Comparison of ENCODE assay signal across 12 cellular contexts in genomic region chr5:68279960-68280359, GRCh38.
DNase-seq lines count a peak whose midpoint lies in the region; ATAC-seq and TF ChIP-seq lines count a peak whose summit lies in the region.
"Had no signal": no experiment of that assay in that cellular context is flagged by ENCODE, and none has a peak within 500 bp of the region (broad histone marks: within the 10 kb centered on the region; RNA-seq: fewer than 3 reads in every experiment).

No MANE protein-coding gene starts in this region.

- peaks cover 76% of the 10 kb centered on the region for H3K79me2 ChIP-seq in Loucy (ENCODE audit: insufficient read depth, low read length)

- peaks cover 96% of the 10 kb centered on the region for H3K36me3 ChIP-seq in Loucy (ENCODE audit: insufficient read depth, low read length)

- peak overlapping the region; percentile 90 to 98 (median 95) for H3K27ac Mint-ChIP-seq in naive thymus-derived CD8-positive, alpha-beta T cell

- peaks cover 0 to 68% (median 43%) of the 10 kb centered on the region in 3 donors for H3K36me3 Mint-ChIP-seq in naive thymus-derived CD8-positive, alpha-beta T cell

- H3K4me3 Mint-ChIP-seq in naive thymus-derived CD8-positive, alpha-beta T cell, result peak overlapping the region; percentile 78 to 96 (median 90)
- H3K4me3 Mint-ChIP-seq: stimulated activated naive B cell treated with anti-CD40 and anti-IgM and Interleukin-4, amounts not matched to agents 10 μg/mL and 1 μg/mL and 100 μg/mL, for 72 hours had no signal

- peaks cover 38 to 93% (median 84%) of the 10 kb centered on the region in 4 donors for H3K4me1 Mint-ChIP-seq in naive thymus-derived CD8-positive, alpha-beta T cell

- H3K9me3 ChIP-seq in Loucy (ENCODE audit: insufficient read depth, low read depth, low read length), result no peaks in the 10 kb centered on the region
- H3K9me3 ChIP-seq: heart right ventricle had no signal

- no peak overlapping the region for H2AFZ ChIP-seq in Loucy (ENCODE audit: low read length)

- peaks cover 18% of the 10 kb centered on the region for H3F3A ChIP-seq in Loucy (ENCODE audit: low read depth)

- peaks cover 8% of the 10 kb centered on the region for H4K20me1 ChIP-seq in Loucy (ENCODE audit: insufficient read depth, low read length, poor library complexity, severe bottlenecking)

- no peaks in the 10 kb centered on the region for H3K27me3 ChIP-seq in Loucy (ENCODE audit: insufficient read depth, low read length, poor library complexity, severe bottlenecking)
- H3K27me3 ChIP-seq: heart right ventricle had no signal

- peak overlapping the region; percentile 75 for H3K4me2 ChIP-seq in Loucy (ENCODE audit: low read depth, low read length, poor library complexity, severe bottlenecking)

- ATAC-seq in GM18867 (IDR thresholded peaks at IDR 0.05; ENCODE audit: unreplicated experiment) (peak; percentile 69), HG02938 (IDR thresholded peaks at IDR 0.05; ENCODE audit: unreplicated experiment) (no peak), GM21825 (IDR thresholded peaks at IDR 0.05; ENCODE audit: unreplicated experiment) (no peak)
- ATAC-seq in naive thymus-derived CD8-positive, alpha-beta T cell, result peak; percentile 97 to 98
- ATAC-seq: stimulated activated naive B cell treated with anti-CD40 and anti-IgM and Interleukin-4, amounts not matched to agents 10 μg/mL and 1 μg/mL and 100 μg/mL, for 72 hours had no signal

- POLR2A ChIA-PET in naive thymus-derived CD8-positive, alpha-beta T cell (lab: Charles Lee), result interaction anchor here (0.5 to 2.0 kb wide), 8 partner anchors 8 to 1114 kb away, joined by 3 to 35 read pairs (median 4); partner anchors contain the start of gene PIK3R1

- DNase-seq in activated effector memory CD4-positive, alpha-beta T cell treated with anti-CD3 and anti-CD28 coated beads, Interleukin-2, amount 50 U/mL, for 16 hours, result peak; percentile 76
- peak in 9 of 10 donors; percentile 26 to 83 (median 58) for DNase-seq in naive thymus-derived CD8-positive, alpha-beta T cell
- DNase-seq in SW 1271 (lab: John Stamatoyannopoulos, UW), result no peak
- DNase-seq in dermis blood vessel endothelial cell, result no peak
- DNase-seq: heart right ventricle; NCI-H1417 treated with DMSO at 0.1 percent for 48 hours; NCI-H526 treated with DMSO at 0.1 percent for 48 hours; stimulated activated naive B cell treated with anti-CD40 and anti-IgM and Interleukin-4, amounts not matched to agents 10 μg/mL and 1 μg/mL and 100 μg/mL, for 72 hours had no signal

- peak overlapping the region; percentile 61 for H3K4me3 ChIP-seq in Loucy (ENCODE audit: low read length, poor library complexity, severe bottlenecking)

- no peaks in the 10 kb centered on the region for H3K27me3 Mint-ChIP-seq in naive thymus-derived CD8-positive, alpha-beta T cell
- H3K27me3 Mint-ChIP-seq: stimulated activated naive B cell treated with anti-CD40 and anti-IgM and Interleukin-4, amounts not matched to agents 10 μg/mL and 1 μg/mL and 100 μg/mL, for 72 hours had no signal

- no peaks in the 10 kb centered on the region for H3K9me3 Mint-ChIP-seq in naive thymus-derived CD8-positive, alpha-beta T cell
- H3K9me3 Mint-ChIP-seq: stimulated activated naive B cell treated with anti-CD40 and anti-IgM and Interleukin-4, amounts not matched to agents 10 μg/mL and 1 μg/mL and 100 μg/mL, for 72 hours had no signal

- H3K4me1 ChIP-seq in Loucy (ENCODE audit: insufficient read depth, low read length, poor library complexity, severe bottlenecking), result peaks cover 33% of the 10 kb centered on the region

- H3K9me2 ChIP-seq in Loucy (replicated peaks; ENCODE audit: low read depth, low read length), result no peaks in the 10 kb centered on the region

- TF ChIP-seq CTCF in Loucy (conservative IDR thresholded peaks at IDR 0.05; ENCODE audit: low read length), result no peak

- peak overlapping the region; percentile 53 for H3K9ac ChIP-seq in Loucy (ENCODE audit: low read depth, low read length, poor library complexity, severe bottlenecking)

Comparison
In these comparisons a context has a peak if more than half of its experiments do, and no peak if none do; other contexts are left out.
1. ATAC-seq: peak in GM18867 (single experiment) and naive thymus-derived CD8-positive, alpha-beta T cell (2 of 2); none in HG02938 (single experiment) and GM21825 (single experiment).
2. DNase-seq: peak in activated effector memory CD4-positive, alpha-beta T cell treated with anti-CD3 and anti-CD28 coated beads, Interleukin-2, amount 50 U/mL, for 16 hours (single experiment) and naive thymus-derived CD8-positive, alpha-beta T cell (9 of 10); none in SW 1271 (0 of 2) and dermis blood vessel endothelial cell (single experiment).